Comparison of ENCODE assay signal across 1 cellular context in genomic region chr16:3863587-3863986, GRCh38.
TF ChIP-seq lines count a peak whose summit lies in the region.

No MANE protein-coding gene starts in this region.

TF ChIP-seq in WTC11, 78 proteins besides CTCF, POLR2A, EP300 and RAD21 (continued from another document):
- TF ChIP-seq, protein P1, sequence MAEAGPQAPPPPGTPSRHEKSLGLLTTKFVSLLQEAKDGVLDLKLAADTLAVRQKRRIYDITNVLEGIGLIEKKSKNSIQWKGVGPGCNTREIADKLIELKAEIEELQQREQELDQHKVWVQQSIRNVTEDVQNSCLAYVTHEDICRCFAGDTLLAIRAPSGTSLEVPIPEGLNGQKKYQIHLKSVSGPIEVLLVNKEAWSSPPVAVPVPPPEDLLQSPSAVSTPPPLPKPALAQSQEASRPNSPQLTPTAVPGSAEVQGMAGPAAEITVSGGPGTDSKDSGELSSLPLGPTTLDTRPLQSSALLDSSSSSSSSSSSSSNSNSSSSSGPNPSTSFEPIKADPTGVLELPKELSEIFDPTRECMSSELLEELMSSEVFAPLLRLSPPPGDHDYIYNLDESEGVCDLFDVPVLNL (CRISPR knock-in tag; IDR thresholded peaks at IDR 0.05; ENCODE audit: borderline replicate concordance, low read depth) = no peak
- TF ChIP-seq KAT7 (CRISPR knock-in tag; IDR thresholded peaks at IDR 0.05; ENCODE audit: borderline replicate concordance) = no peak
- TF ChIP-seq NR3C1 (CRISPR knock-in tag; conservative IDR thresholded peaks at IDR 0.05; ENCODE audit: low read depth) = no peak
- TF ChIP-seq MXD4 (CRISPR knock-in tag; IDR thresholded peaks at IDR 0.05; ENCODE audit: borderline replicate concordance) = no peak
- TF ChIP-seq HMGA2 (CRISPR knock-in tag; IDR thresholded peaks at IDR 0.05) = no peak
- no peak for TF ChIP-seq ATF2 (CRISPR knock-in tag; IDR thresholded peaks at IDR 0.05; ENCODE audit: borderline replicate concordance, low read depth)
- TF ChIP-seq, protein P2, sequence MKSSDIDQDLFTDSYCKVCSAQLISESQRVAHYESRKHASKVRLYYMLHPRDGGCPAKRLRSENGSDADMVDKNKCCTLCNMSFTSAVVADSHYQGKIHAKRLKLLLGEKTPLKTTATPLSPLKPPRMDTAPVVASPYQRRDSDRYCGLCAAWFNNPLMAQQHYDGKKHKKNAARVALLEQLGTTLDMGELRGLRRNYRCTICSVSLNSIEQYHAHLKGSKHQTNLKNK (CRISPR knock-in tag; IDR thresholded peaks at IDR 0.05) = no peak
- no peak for TF ChIP-seq FOXP1 (CRISPR knock-in tag; IDR thresholded peaks at IDR 0.05; ENCODE audit: borderline replicate concordance)
- TF ChIP-seq CREB1 (CRISPR knock-in tag; IDR thresholded peaks at IDR 0.05) = no peak
- TF ChIP-seq TP53 (CRISPR knock-in tag; IDR thresholded peaks at IDR 0.05) = no peak
- TF ChIP-seq ZNF121 (CRISPR knock-in tag; IDR thresholded peaks at IDR 0.05) = no peak
- no peak for TF ChIP-seq SMAD3 (CRISPR knock-in tag; IDR thresholded peaks at IDR 0.05; ENCODE audit: borderline replicate concordance)
- no peak for TF ChIP-seq MLX (CRISPR knock-in tag; IDR thresholded peaks at IDR 0.05)
- no peak for TF ChIP-seq ZNF317 (CRISPR knock-in tag; IDR thresholded peaks at IDR 0.05; ENCODE audit: borderline replicate concordance, low read depth)
TF ChIP-seq in WTC11: peak in this region for 0.
